26 cellular contexts compared by ENCODE assay signal in genomic region chr21:17048974-17049373, GRCh38.
"Had no signal": no experiment of that assay in that cellular context is flagged by ENCODE, and none has a peak within 500 bp of the region (broad histone marks: within the 10 kb centered on the region; RNA-seq: fewer than 3 reads in every experiment).

No MANE protein-coding gene starts in this region.

- H3K4me3 ChIP-seq: colonic mucosa, esophagus squamous epithelium, gastrocnemius medialis, heart right ventricle, left lung, lower lobe of right lung had no signal

- H3K36me3 ChIP-seq: colonic mucosa, esophagus squamous epithelium, gastrocnemius medialis, heart right ventricle, left lung, lower lobe of right lung had no signal

- H3K9me3 ChIP-seq: colonic mucosa, esophagus squamous epithelium, gastrocnemius medialis, lower lobe of right lung had no signal

- H3K4me3 Mint-ChIP-seq: dendritic cell treated with granulocyte-macrophage colony-stimulating factor and Interleukin-4, amounts not matched to agents 40 ng/mL and 50 ng/mL, for 4 days; effector memory CD8-positive, alpha-beta T cell; endodermal cell had no signal

- FAIRE-seq: endometrium, islet of Langerhans, keratinocyte had no signal

- H3K27ac Mint-ChIP-seq: dendritic cell treated with granulocyte-macrophage colony-stimulating factor and Interleukin-4, amounts not matched to agents 40 ng/mL and 50 ng/mL, for 4 days; effector memory CD8-positive, alpha-beta T cell had no signal

- H3K27me3 ChIP-seq: colonic mucosa, esophagus squamous epithelium, gastrocnemius medialis, heart right ventricle, left lung had no signal

- ATAC-seq: effector memory CD8-positive, alpha-beta T cell; esophagus mucosa; gastrocnemius medialis; heart right ventricle; left cardiac atrium; left lung; left ventricle myocardium superior; lower lobe of right lung had no signal

- H3K27me3 Mint-ChIP-seq: dendritic cell treated with granulocyte-macrophage colony-stimulating factor and Interleukin-4, amounts not matched to agents 40 ng/mL and 50 ng/mL, for 4 days; effector memory CD8-positive, alpha-beta T cell had no signal

- H3K27ac ChIP-seq: colonic mucosa, epithelial cell of prostate, esophagus squamous epithelium, gastrocnemius medialis, heart right ventricle, left lung, lower lobe of right lung had no signal

- H3K4me1 ChIP-seq: colonic mucosa, gastrocnemius medialis, heart right ventricle, left lung, lower lobe of right lung had no signal

- DNase-seq: colonic mucosa; cortex of kidney; effector CD8-positive, alpha-beta T cell; effector memory CD8-positive, alpha-beta T cell; endodermal cell; erythroblast; esophagus squamous epithelium; foreskin fibroblast; foreskin melanocyte; gastrocnemius medialis; glutamatergic neuron; head of caudate nucleus; heart right ventricle; hippocampal formation; left cardiac atrium; left lung; left ventricle myocardium superior; lower lobe of right lung; mesenchymal stem cell; midbrain had no signal
